ENCODE assay signal across 8 cellular contexts in the genomic region with DNA sequence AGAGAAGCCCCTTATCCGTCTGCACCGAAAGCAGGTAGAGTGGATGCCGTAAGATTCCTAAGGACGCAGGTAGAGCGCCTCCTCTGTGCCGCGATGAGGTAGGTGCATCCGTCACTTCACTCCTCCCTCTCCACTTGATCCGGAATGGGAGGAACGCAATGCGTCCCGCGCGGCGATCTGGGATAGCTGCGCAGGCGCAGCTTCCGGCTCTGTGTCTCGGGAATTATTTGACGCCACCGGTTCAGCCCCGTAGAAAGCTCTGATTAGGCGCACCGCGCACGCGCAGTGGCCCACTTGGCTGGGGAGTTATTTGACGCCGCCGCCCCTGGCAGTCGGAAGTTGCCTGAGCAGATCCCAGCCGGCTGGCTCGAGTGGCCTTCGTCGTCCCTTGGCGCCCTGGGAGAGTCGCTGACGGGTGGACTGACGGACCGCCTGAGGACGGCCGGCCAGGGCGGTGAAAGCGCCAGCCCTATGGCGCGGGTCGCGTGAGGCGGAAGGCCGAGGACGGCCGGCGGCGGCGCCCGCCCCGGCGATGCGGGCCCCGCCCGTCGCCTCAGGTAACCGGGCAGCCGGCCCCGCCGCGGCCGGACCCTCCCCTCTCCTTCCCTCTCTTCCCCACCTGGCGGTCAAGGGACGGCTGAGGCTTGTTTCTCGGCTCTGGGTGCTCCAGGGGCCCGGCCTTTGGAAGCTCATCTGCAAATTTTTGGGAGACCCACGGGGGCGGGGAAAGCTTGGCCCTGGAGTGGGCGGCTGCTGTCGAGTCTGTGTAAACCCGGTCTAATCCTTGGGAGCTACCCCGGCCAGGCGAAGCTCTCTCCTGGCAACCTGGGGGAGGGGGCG. TPM values are rescaled to one million over a fixed set of nuclear protein-coding genes. Genes with fewer than 3 reads are reported as not detected.
DNase-seq lines count a peak whose midpoint lies in the region; ATAC-seq and TF ChIP-seq lines count a peak whose summit lies in the region.

A gene (plus strand): TSS at position 331 of the 840 bp plus-strand sequence. CDS start 15,590 bp downstream, outside the sequence.

- H3K27me3 Mint-ChIP-seq in activated naive CD8-positive, alpha-beta T cell treated with anti-CD3 and anti-CD28 coated beads, Interleukin-2, amount 10 ng/mL, durations not matched to agents 7 days and 5 days, result peaks cover 4% of the 10 kb centered on the region
- H3K27me3 Mint-ChIP-seq in osteocyte (ENCODE audit: unreplicated experiment), result peaks cover 22% of the 10 kb centered on the region

- H3K9me3 ChIP-seq in SU-DHL-6 (ENCODE audit: insufficient read depth, low read length) (no peaks in the 10 kb centered on the region), thymus (ENCODE audit: control insufficient read depth) (no peaks in the 10 kb centered on the region)

- H3K9ac ChIP-seq in SU-DHL-6 (ENCODE audit: low read length), result peak within 1 kb of the TSS; percentile 76

- peak within 1 kb of the TSS; percentile 88 for H3K4me3 Mint-ChIP-seq in activated naive CD8-positive, alpha-beta T cell treated with anti-CD3 and anti-CD28 coated beads, Interleukin-2, amount 10 ng/mL, durations not matched to agents 7 days and 5 days
- H3K4me3 Mint-ChIP-seq in osteocyte (ENCODE audit: unreplicated experiment), result peak within 1 kb of the TSS; percentile 82

- H3F3A ChIP-seq in SU-DHL-6 (ENCODE audit: insufficient read depth), result peaks cover 7% of the 10 kb centered on the region; the same call in 1 of the 2 replicates

- peak; percentile 94 for ATAC-seq in HG02759 (IDR thresholded peaks at IDR 0.05; ENCODE audit: unreplicated experiment)
- ATAC-seq in activated naive CD8-positive, alpha-beta T cell treated with anti-CD3 and anti-CD28 coated beads, Interleukin-2, amount 10 ng/mL, durations not matched to agents 7 days and 5 days (ENCODE audit: low read depth), result peak; percentile 98

- peak within 1 kb of the TSS; percentile 96 for H2AFZ ChIP-seq in SU-DHL-6 (ENCODE audit: low read depth, low read length, severe bottlenecking)

- H3K9me3 Mint-ChIP-seq in activated naive CD8-positive, alpha-beta T cell treated with anti-CD3 and anti-CD28 coated beads, Interleukin-2, amount 10 ng/mL, durations not matched to agents 7 days and 5 days, result no peaks in the 10 kb centered on the region
- H3K9me3 Mint-ChIP-seq in osteocyte (ENCODE audit: unreplicated experiment), result no peaks in the 10 kb centered on the region

- H3K9me2 ChIP-seq in SU-DHL-6 (replicated peaks; ENCODE audit: insufficient read depth, low read length), result no peaks in the 10 kb centered on the region

- DNase-seq in NCI-H128 (lab: John Stamatoyannopoulos, UW; ENCODE audit: unreplicated experiment) (peak; percentile 99), head of caudate nucleus (peak; percentile 90 to 99 (median 98)), osteocyte (ENCODE audit: extremely low spot score, unreplicated experiment) (peak; percentile 100)
- DNase-seq in activated naive CD8-positive, alpha-beta T cell treated with anti-CD3 and anti-CD28 coated beads, Interleukin-2, amount 10 ng/mL, durations not matched to agents 7 days and 5 days, result peak; percentile 99

- H3K4me1 ChIP-seq in thymus (ENCODE audit: control insufficient read depth, insufficient read depth, low read length), result peaks cover 20% of the 10 kb centered on the region

- intact Hi-C loops in head of caudate nucleus (cut with DNase I), result no loop called here

- H3K4me1 Mint-ChIP-seq in activated naive CD8-positive, alpha-beta T cell treated with anti-CD3 and anti-CD28 coated beads, Interleukin-2, amount 10 ng/mL, durations not matched to agents 7 days and 5 days, result peaks cover 25% of the 10 kb centered on the region
- H3K4me1 Mint-ChIP-seq in osteocyte (ENCODE audit: unreplicated experiment), result peaks cover 29% of the 10 kb centered on the region

- TF ChIP-seq CTCF in GM12872 (IDR thresholded peaks at IDR 0.05; ENCODE audit: insufficient read depth, low read depth, low read length), result peak; percentile 53
- TF ChIP-seq CTCF in SU-DHL-6 (IDR thresholded peaks at IDR 0.05; ENCODE audit: insufficient read depth, low read length, poor library complexity, severe bottlenecking), result no peak
- TF ChIP-seq CTCF in osteocyte (IDR thresholded peaks at IDR 0.05), result peak; percentile 54

- H3K36me3 Mint-ChIP-seq in activated naive CD8-positive, alpha-beta T cell treated with anti-CD3 and anti-CD28 coated beads, Interleukin-2, amount 10 ng/mL, durations not matched to agents 7 days and 5 days, result peaks cover 7% of the 10 kb centered on the region
- peaks cover 4% of the 10 kb centered on the region for H3K36me3 Mint-ChIP-seq in osteocyte (ENCODE audit: unreplicated experiment)

- H3K27me3 ChIP-seq in SU-DHL-6 (ENCODE audit: low read length) (no peaks in the 10 kb centered on the region), thymus (ENCODE audit: control insufficient read depth, insufficient read depth) (no peaks in the 10 kb centered on the region)

- no peak within 1 kb of the TSS for H3K27ac ChIP-seq in SU-DHL-6 (ENCODE audit: low read depth, low read length)
- H3K27ac ChIP-seq in thymus (ENCODE audit: low read depth), result peak within 1 kb of the TSS; percentile 71

- H3K36me3 ChIP-seq in SU-DHL-6 (ENCODE audit: low read length) (no peaks in the 10 kb centered on the region), thymus (ENCODE audit: control insufficient read depth, insufficient read depth) (no peaks in the 10 kb centered on the region)

- no peaks in the 10 kb centered on the region for H4K20me1 ChIP-seq in SU-DHL-6 (ENCODE audit: low read depth, low read length)

- POLR2A ChIA-PET in activated naive CD8-positive, alpha-beta T cell treated with anti-CD3 and anti-CD28 coated beads, Interleukin-2, amount 10 ng/mL, durations not matched to agents 7 days and 5 days (lab: Charles Lee), result interaction anchor here (0.6 to 4.1 kb wide), 7 partner anchors 11 to 490 kb away, joined by 3 to 32 read pairs (median 5); a partner anchor contains a TSS

- peaks cover 49% of the 10 kb centered on the region for H3K79me2 ChIP-seq in SU-DHL-6 (ENCODE audit: insufficient read depth, low read length)

- H3K4me3 ChIP-seq in SU-DHL-6 (ENCODE audit: insufficient read depth, low read length, poor library complexity, severe bottlenecking), result peak within 1 kb of the TSS; percentile 88
- H3K4me3 ChIP-seq in thymus (ENCODE audit: low read length), result peak within 1 kb of the TSS; percentile 69

- WGBS in thymus, result under 1% methylated on average over 80 of the region's 80 CpGs

- H3K4me2 ChIP-seq in SU-DHL-6 (ENCODE audit: low read depth, low read length, poor library complexity, severe bottlenecking), result peak within 1 kb of the TSS; percentile 77

- peak within 1 kb of the TSS; percentile 78 for H3K27ac Mint-ChIP-seq in activated naive CD8-positive, alpha-beta T cell treated with anti-CD3 and anti-CD28 coated beads, Interleukin-2, amount 10 ng/mL, durations not matched to agents 7 days and 5 days
- H3K27ac Mint-ChIP-seq in osteocyte (ENCODE audit: unreplicated experiment), result peak within 1 kb of the TSS; percentile 85

RNA-seq across cellular contexts. Expression of the gene that starts here (rescaled TPM):
- total RNA-seq in activated naive CD8-positive, alpha-beta T cell treated with anti-CD3 and anti-CD28 coated beads, Interleukin-2, amount 10 ng/mL, durations not matched to agents 7 days and 5 days, result 10 to 100 TPM; 36.2 to 39.7 TPM
- total RNA-seq in osteocyte, result 36.8 and 37.1 TPM in 2 replicates
- 15.2 TPM for polyA plus RNA-seq in thymus
